Comparison of ENCODE assay signal across 8 cellular contexts in genomic region chr1:166165661-166166399, GRCh38. TPM values are rescaled to one million over a fixed set of nuclear protein-coding genes. Genes with fewer than 3 reads are reported as not detected.
DNase-seq lines count a peak whose midpoint lies in the region; ATAC-seq, FAIRE-seq and TF ChIP-seq lines count a peak whose summit lies in the region.

No MANE protein-coding gene starts in this region.

- H2AFZ ChIP-seq in endothelial cell of umbilical vein (ENCODE audit: low read depth, low read length) = no peak overlapping the region

- no peaks in the 10 kb centered on the region for H3K9me3 ChIP-seq in SK-N-MC (ENCODE audit: low read depth, low read length)
- H3K9me3 ChIP-seq in endothelial cell of umbilical vein (replicated peaks; ENCODE audit: control insufficient read depth, insufficient read depth, low read length) = no peaks in the 10 kb centered on the region

- H3K9me1 ChIP-seq in endothelial cell of umbilical vein (replicated peaks; ENCODE audit: control insufficient read depth, extremely low read depth, insufficient read depth, low read length) = no peaks in the 10 kb centered on the region

- CTCF ChIA-PET in endothelial cell of umbilical vein (lab: Charles Lee) = interaction anchor here (1.5 kb wide), 1 partner anchor 313 kb away, joined by 3 read pairs; no protein-coding TSS in a partner anchor

- no peaks in the 10 kb centered on the region for H3K9me3 Mint-ChIP-seq in nephron

- H3K27me3 ChIP-seq in endothelial cell of umbilical vein (ENCODE audit: control insufficient read depth in 2 of 2, insufficient read depth in 2 of 2, low read length in 2 of 2) = peaks cover 17 to 21% of the 10 kb centered on the region in 2 experiments

- POLR2A ChIA-PET in endothelial cell of umbilical vein (lab: Charles Lee) = no interaction called here

- H3K27me3 Mint-ChIP-seq in nephron (ENCODE audit: low read depth) = peaks cover 91% of the 10 kb centered on the region

- H3K4me3 ChIP-seq in AG10803 (ENCODE audit: low read length) (peak overlapping the region; percentile 33), SK-N-MC (peak overlapping the region; percentile 77), endothelial cell of umbilical vein (replicated peaks in 1 of 3; ENCODE audit: insufficient read depth in 1 of 3, low read depth in 1 of 3, low read length in 3 of 3) (peak overlapping the region in 1 of 3 experiments; percentile 53)

- H3K36me3 ChIP-seq in SK-N-MC (ENCODE audit: insufficient read depth, low read length) = no peaks in the 10 kb centered on the region
- no peaks in the 10 kb centered on the region for H3K36me3 ChIP-seq in endothelial cell of umbilical vein (ENCODE audit: control insufficient read depth in 2 of 2, extremely low read depth in 1 of 2, insufficient read depth in 2 of 2, low read length in 2 of 2)

- no peaks in the 10 kb centered on the region for H3K36me3 Mint-ChIP-seq in nephron (ENCODE audit: low read depth)

- intact Hi-C loops in endothelial cell of umbilical vein (cut with micrococcal nuclease) = loop anchor here (1.0 to 10.0 kb wide), 4 partner anchors 237 to 561 kb away; no protein-coding TSS in a partner anchor

- H3K27ac Mint-ChIP-seq in nephron = no peak overlapping the region

- no peak overlapping the region for H3K9ac ChIP-seq in SK-N-MC (ENCODE audit: insufficient read length)
- no peak overlapping the region for H3K9ac ChIP-seq in endothelial cell of umbilical vein (replicated peaks; ENCODE audit: extremely low read depth, insufficient read depth, low read length)

- no peaks in the 10 kb centered on the region for H3K79me2 ChIP-seq in endothelial cell of umbilical vein (ENCODE audit: control insufficient read depth, insufficient read depth, low read length)

- DNase-seq in AG10803 (ENCODE audit: low read depth) (peak; percentile 13), SK-N-MC (ENCODE audit: low read depth, low spot score) (no peak), endothelial cell of umbilical vein (ENCODE audit: low read depth, low spot score) (peak; percentile 7), SW 1271 (lab: John Stamatoyannopoulos, UW) (no peak)

- H3K4me1 Mint-ChIP-seq in nephron = peaks cover 12% of the 10 kb centered on the region

- peaks cover 6% of the 10 kb centered on the region for H3K4me1 ChIP-seq in endothelial cell of umbilical vein (ENCODE audit: control insufficient read depth, extremely low read depth, insufficient read depth, low read length)

- no peak for TF ChIP-seq CTCF in AG10803 (conservative IDR thresholded peaks at IDR 0.05; ENCODE audit: low read length)
- no peak for TF ChIP-seq CTCF in endothelial cell of umbilical vein (IDR thresholded peaks at IDR 0.05; ENCODE audit: extremely low read depth in 1 of 2, insufficient read depth in 1 of 2, low read depth in 1 of 2, low read length in 2 of 2)
- TF ChIP-seq CTCF in nephron (IDR thresholded peaks at IDR 0.05; ENCODE audit: unreplicated experiment in 3 of 3) = no peak

- no peak for TF ChIP-seq POLR2A in endothelial cell of umbilical vein (IDR thresholded peaks at IDR 0.05; ENCODE audit: low read depth, low read length)

- H3K27ac ChIP-seq in SK-N-MC (no peak overlapping the region), endothelial cell of umbilical vein (ENCODE audit: insufficient read depth, low read depth, low read length) (no peak overlapping the region)

- no peaks in the 10 kb centered on the region for H4K20me1 ChIP-seq in endothelial cell of umbilical vein (replicated peaks; ENCODE audit: control insufficient read depth, extremely low read depth, insufficient read depth, low read length)

- H3K4me3 Mint-ChIP-seq in nephron = peak overlapping the region; percentile 85 to 88 (median 88)

- ATAC-seq in GM19397 (IDR thresholded peaks at IDR 0.05; ENCODE audit: unreplicated experiment) (peak; percentile 7), GM19351 (IDR thresholded peaks at IDR 0.05; ENCODE audit: unreplicated experiment) (no peak), HG02571 (IDR thresholded peaks at IDR 0.05; ENCODE audit: unreplicated experiment) (no peak)

- H3K4me2 ChIP-seq in endothelial cell of umbilical vein (ENCODE audit: insufficient read depth, low read length) = no peak overlapping the region

- dilution Hi-C loops in endothelial cell of umbilical vein (cut with MboI; ENCODE audit: extremely low pct_ligation_motif_present, low sequenced_read_pairs) = no loop called here

- no peak for FAIRE-seq in endothelial cell of umbilical vein (lab: Jason Lieb, UNC)

- BruUV-seq in endothelial cell of umbilical vein (replicated peaks; lab: Mats Ljungman, UMichigan) = no TSS peak

TF ChIP-seq in endothelial cell of umbilical vein, 7 proteins besides CTCF, POLR2A, EP300 and RAD21:
- TF ChIP-seq POLR2AphosphoS5 (IDR thresholded peaks at IDR 0.05; ENCODE audit: insufficient read depth, low read depth, low read length) = no peak
- TF ChIP-seq EZH2 (IDR thresholded peaks at IDR 0.05; ENCODE audit: borderline replicate concordance, low read depth, low read length, severe bottlenecking) = peak; percentile 82
- no peak for TF ChIP-seq JUN (IDR thresholded peaks at IDR 0.05; ENCODE audit: borderline replicate concordance, insufficient read depth, insufficient read length, low read depth)
- TF ChIP-seq GATA2 (IDR thresholded peaks at IDR 0.05; ENCODE audit: insufficient read depth, insufficient read length, low read depth, low read length) = no peak
- no peak for TF ChIP-seq MYC (IDR thresholded peaks at IDR 0.05; ENCODE audit: low read depth, low read length)
- no peak for TF ChIP-seq MAX (IDR thresholded peaks at IDR 0.05; ENCODE audit: insufficient read depth, insufficient read length)
- no peak for TF ChIP-seq FOS (IDR thresholded peaks at IDR 0.05; ENCODE audit: borderline replicate concordance, insufficient read depth, low read length)

RNA-seq across cellular contexts. Expression of gene FAM78B, which starts 1.0 kb away (rescaled TPM):
- total RNA-seq in endothelial cell of umbilical vein = not detected in 2 replicates
- polyA plus RNA-seq in endothelial cell of umbilical vein = 0.02 and 0.10 TPM in 2 replicates
- 0.04 and 0.12 TPM in 2 replicates for polyA plus RNA-seq in endothelial cell of umbilical vein (2011; cell fraction: cytosol; rRNA removed)
- 0.13 and 0.37 TPM in 2 replicates for polyA plus RNA-seq in endothelial cell of umbilical vein (2011; cell fraction: nucleus; rRNA removed)
- polyA plus RNA-seq in endothelial cell of umbilical vein (2012) = 0.05 and 0.11 TPM in 2 replicates
- 0.24 TPM in 1 of 2 replicates, not detected in the other for polyA minus RNA-seq in endothelial cell of umbilical vein
- not detected for polyA minus RNA-seq in endothelial cell of umbilical vein (2011; cell fraction: cytosol; rRNA and poly(A)+ RNA removed)
- 0.19 and 0.67 TPM in 2 replicates for polyA minus RNA-seq in endothelial cell of umbilical vein (2011; cell fraction: nucleus; rRNA and poly(A)+ RNA removed)

Comparison
In these comparisons a context has a peak if more than half of its experiments do, and no peak if none do; other contexts are left out.
1. DNase-seq: peak in AG10803 (single experiment) and endothelial cell of umbilical vein (single experiment); none in SK-N-MC (single experiment) and SW 1271 (0 of 2).